ENCODE assay signal across 15 cellular contexts in genomic region chr10:77168161-77168560, GRCh38.
"Had no signal": no experiment of that assay in that cellular context is flagged by ENCODE, and none has a peak within 500 bp of the region (broad histone marks: within the 10 kb centered on the region; RNA-seq: fewer than 3 reads in every experiment).

No MANE protein-coding gene starts in this region.

- FAIRE-seq: frontal cortex, kidney had no signal

- H3K4me1 ChIP-seq: right atrium auricular region had no signal

- H3K4me3 ChIP-seq: left lung, right atrium auricular region, tibial nerve had no signal

- H3K9me3 ChIP-seq: left lung, right atrium auricular region, tibial nerve had no signal

- H3K27me3 ChIP-seq: right atrium auricular region, tibial nerve had no signal

- H3K36me3 ChIP-seq: left lung, right atrium auricular region, tibial nerve had no signal

- DNase-seq: activated B cell treated with CpG ODN at 0.5 μM for 24 hours; activated CD4-positive, alpha-beta memory T cell treated with anti-CD3 and anti-CD28 coated beads for 36 hours; activated CD4-positive, alpha-beta T cell treated with anti-CD3 and anti-CD28 coated beads for 4 hours; activated naive CD8-positive, alpha-beta T cell treated with anti-CD3 and anti-CD28 coated beads, Interleukin-2, amount 10 ng/mL, durations not matched to agents 7 days and 5 days; activated T-cell treated with anti-CD3 and anti-CD28 coated beads for 4 hours; amygdala; caudate nucleus; endodermal cell; erythroblast; head of caudate nucleus; kidney; left lung had no signal

- ATAC-seq: left lung had no signal
